In the genomic region with DNA sequence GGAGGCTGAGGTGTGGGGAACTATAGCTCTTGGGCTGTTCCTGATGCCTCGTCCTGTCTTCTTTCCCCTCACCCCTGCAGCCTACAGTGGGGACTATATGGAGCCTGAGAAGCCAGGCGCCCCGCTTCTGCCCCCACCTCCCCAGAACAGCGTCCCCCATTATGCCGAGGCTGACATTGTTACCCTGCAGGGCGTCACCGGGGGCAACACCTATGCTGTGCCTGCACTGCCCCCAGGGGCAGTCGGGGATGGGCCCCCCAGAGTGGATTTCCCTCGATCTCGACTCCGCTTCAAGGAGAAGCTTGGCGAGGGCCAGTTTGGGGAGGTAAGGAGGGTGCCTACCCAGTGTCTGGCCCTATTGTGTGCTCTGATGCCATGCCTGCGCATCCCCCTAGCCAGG, we compare ENCODE assay signal across 32 cellular contexts. TPM values are rescaled to one million over a fixed set of nuclear protein-coding genes. Genes with fewer than 3 reads are reported as not detected.
"Had no signal": no experiment of that assay in that cellular context is flagged by ENCODE, and none has a peak within 500 bp of the region (broad histone marks: within the 10 kb centered on the region; RNA-seq: fewer than 3 reads in every experiment).

No MANE protein-coding gene starts in this region.

- H3K4me1 ChIP-seq: left ventricle myocardium inferior, right atrium auricular region, right lobe of liver, suprapubic skin, tibial artery, uterus had no signal

- H3K27me3 Mint-ChIP-seq: memory B cell; naive thymus-derived CD8-positive, alpha-beta T cell; progenitor cell of endocrine pancreas; stimulated activated naive CD8-positive, alpha-beta T cell treated with anti-CD3 and anti-CD28 coated beads, Interleukin-15, Interleukin-2, amounts not matched to agents 100 ng/mL and 50 ng/mL, for 24 hours had no signal

- DNase-seq: hypothalamus; immature natural killer cell; left ventricle myocardium inferior; naive thymus-derived CD8-positive, alpha-beta T cell; occipital lobe; stimulated activated CD4-positive, alpha-beta T cell treated with anti-CD3 and anti-CD28 coated beads, Interleukin-12 subunit alpha, Interleukin-12 subunit beta, amount 100 ng/mL, for 4 hours; stimulated activated CD4-positive, alpha-beta T cell treated with anti-CD3 and anti-CD28 coated beads, Interleukin-15, amount 100 ng/mL, for 24 hours; stimulated activated CD4-positive, alpha-beta T cell treated with anti-CD3 and anti-CD28 coated beads, Interleukin-4, amount 100 ng/mL, for 24 hours; stimulated activated naive CD4-positive, alpha-beta T cell; tibial artery; trophoblast cell; uterus had no signal

- H3K9me3 Mint-ChIP-seq: immature natural killer cell; memory B cell; naive thymus-derived CD8-positive, alpha-beta T cell; nephron; neural crest cell; stimulated activated effector memory CD8-positive, alpha-beta T cell treated with anti-CD3 and anti-CD28 coated beads, Interleukin-12 subunit alpha, Interleukin-12 subunit beta, amount 100 ng/mL, for 72 hours; stimulated activated naive CD8-positive, alpha-beta T cell treated with anti-CD3 and anti-CD28 coated beads, Interleukin-15, Interleukin-2, amounts not matched to agents 100 ng/mL and 50 ng/mL, for 24 hours had no signal

- H3K4me2 ChIP-seq: smooth muscle cell had no signal

- H3K4me3 ChIP-seq: left ventricle myocardium inferior, ovary, right atrium auricular region, right lobe of liver, smooth muscle cell, suprapubic skin, thoracic aorta, tibial artery, uterus had no signal

- H3K36me3 ChIP-seq: neutrophil, ovary, right lobe of liver, uterus had no signal

- H3K27ac ChIP-seq: left ventricle myocardium inferior, neutrophil, ovary, right atrium auricular region, right lobe of liver, suprapubic skin, thoracic aorta, tibial artery, uterus had no signal

- H3K9me3 ChIP-seq: left ventricle myocardium inferior, neutrophil, ovary, right atrium auricular region, right lobe of liver, suprapubic skin, thoracic aorta, tibial artery, uterus had no signal

- H3K4me3 Mint-ChIP-seq: immature natural killer cell; memory B cell; naive thymus-derived CD8-positive, alpha-beta T cell; nephron; neural crest cell; stimulated activated effector memory CD8-positive, alpha-beta T cell treated with anti-CD3 and anti-CD28 coated beads, Interleukin-12 subunit alpha, Interleukin-12 subunit beta, amount 100 ng/mL, for 72 hours; stimulated activated naive CD8-positive, alpha-beta T cell treated with anti-CD3 and anti-CD28 coated beads, Interleukin-15, Interleukin-2, amounts not matched to agents 100 ng/mL and 50 ng/mL, for 24 hours had no signal

- H3K27me3 ChIP-seq: ovary, right atrium auricular region, right lobe of liver, suprapubic skin, tibial artery, uterus had no signal

- H3K4me1 Mint-ChIP-seq: immature natural killer cell; memory B cell; stimulated activated effector memory CD8-positive, alpha-beta T cell treated with anti-CD3 and anti-CD28 coated beads, Interleukin-12 subunit alpha, Interleukin-12 subunit beta, amount 100 ng/mL, for 72 hours had no signal

- H3K27ac Mint-ChIP-seq: naive thymus-derived CD8-positive, alpha-beta T cell; stimulated activated effector memory CD8-positive, alpha-beta T cell treated with anti-CD3 and anti-CD28 coated beads, Interleukin-12 subunit alpha, Interleukin-12 subunit beta, amount 100 ng/mL, for 72 hours; stimulated activated naive CD8-positive, alpha-beta T cell treated with anti-CD3 and anti-CD28 coated beads, Interleukin-15, Interleukin-2, amounts not matched to agents 100 ng/mL and 50 ng/mL, for 24 hours had no signal

- ATAC-seq: naive thymus-derived CD8-positive, alpha-beta T cell; right lobe of liver; stimulated activated effector memory CD8-positive, alpha-beta T cell treated with anti-CD3 and anti-CD28 coated beads, Interleukin-12 subunit alpha, Interleukin-12 subunit beta, amount 100 ng/mL, for 72 hours had no signal

RNA-seq across cellular contexts. Expression of gene SFTA2, which starts 35.4 kb away (rescaled TPM):
- total RNA-seq: left ventricle myocardium inferior; lung microvascular endothelial cell; naive thymus-derived CD8-positive, alpha-beta T cell; neural crest cell; occipital lobe; pulmonary artery endothelial cell; renal cortical epithelial cell; right atrium auricular region; right lobe of liver; skeletal muscle tissue; smooth muscle cell; subcutaneous adipose tissue; suprapubic skin; thoracic aorta had no signal
- polyA plus RNA-seq: immature natural killer cell, ovary, smooth muscle cell had no signal

RNA-seq across cellular contexts. Expression of gene MUCL3, which starts 44.2 kb away (rescaled TPM):
- total RNA-seq: left ventricle myocardium inferior; lower leg skin; lung microvascular endothelial cell; naive thymus-derived CD8-positive, alpha-beta T cell; neural crest cell; occipital lobe; pulmonary artery endothelial cell; renal cortical epithelial cell; right atrium auricular region; right lobe of liver; skeletal muscle tissue; subcutaneous adipose tissue; suprapubic skin; ureter had no signal
- polyA plus RNA-seq: immature natural killer cell; naive thymus-derived CD8-positive, alpha-beta T cell; ovary; smooth muscle cell had no signal
